ENCODE assay signal across 10 cellular contexts in genomic region chr1:1419363-1419811, GRCh38. TPM values are rescaled to one million over a fixed set of nuclear protein-coding genes. Genes with fewer than 3 reads are reported as not detected.
DNase-seq lines count a peak whose midpoint lies in the region; ATAC-seq and TF ChIP-seq lines count a peak whose summit lies in the region.
"Had no signal": no experiment of that assay in that cellular context is flagged by ENCODE, and none has a peak within 500 bp of the region (broad histone marks: within the 10 kb centered on the region; RNA-seq: fewer than 3 reads in every experiment).

No MANE protein-coding gene starts in this region.

- peaks cover 2% of the 10 kb centered on the region for H3K79me1 ChIP-seq in neuronal stem cell (ENCODE audit: low read depth, low read length)

- H3K27me3 ChIP-seq in breast epithelium (no peaks in the 10 kb centered on the region), fibroblast of lung (ENCODE audit: control insufficient read depth, insufficient read depth, low read length) (no peaks in the 10 kb centered on the region), neuronal stem cell (ENCODE audit: control insufficient read depth in 3 of 3, insufficient read depth in 3 of 3, low read depth in 1 of 3, low read length in 3 of 3) (peaks cover 0 to 3% (median 0%) of the 10 kb centered on the region in 3 experiments), aorta (ENCODE audit: control insufficient read depth in 1 of 2, insufficient read depth in 2 of 2, low read length in 1 of 2) (no peaks in the 10 kb centered on the region)

- peak overlapping the region; percentile 16 for H2BK120ac ChIP-seq in neuronal stem cell (ENCODE audit: low read depth, low read length)

- H3K14ac ChIP-seq in neuronal stem cell (ENCODE audit: low read length), result no peak overlapping the region

- H3K9ac ChIP-seq in fibroblast of lung (ENCODE audit: insufficient read depth, low read length) (peak overlapping the region; percentile 23), neuronal stem cell (ENCODE audit: low read depth, low read length, poor library complexity) (peak overlapping the region; percentile 86)

- H3K27me3 Mint-ChIP-seq in MCF 10A (ENCODE audit: insufficient read depth, unreplicated experiment), result no peaks in the 10 kb centered on the region

- H3K36me3 ChIP-seq in breast epithelium, result no peaks in the 10 kb centered on the region
- no peaks in the 10 kb centered on the region for H3K36me3 ChIP-seq in fibroblast of lung (ENCODE audit: control insufficient read depth, insufficient read depth, low read length)
- no peaks in the 10 kb centered on the region for H3K36me3 ChIP-seq in neuronal stem cell (replicated peaks in 1 of 2; ENCODE audit: control insufficient read depth in 2 of 2, insufficient read depth in 2 of 2, low read length in 2 of 2)
- no peaks in the 10 kb centered on the region for H3K36me3 ChIP-seq in aorta (ENCODE audit: control insufficient read depth in 1 of 2, insufficient read depth in 2 of 2, low read length in 1 of 2)

- H3K4me1 ChIP-seq in breast epithelium, result peaks cover 4 to 6% of the 10 kb centered on the region in 2 donors
- H3K4me1 ChIP-seq in fibroblast of lung (ENCODE audit: control insufficient read depth, extremely low read depth, insufficient read depth, low read length), result peaks cover 4% of the 10 kb centered on the region
- peaks cover 10 to 34% of the 10 kb centered on the region in 2 donors for H3K4me1 ChIP-seq in neuronal stem cell (ENCODE audit: control insufficient read depth in 2 of 2, insufficient read depth in 1 of 2, low read depth in 1 of 2, low read length in 2 of 2)
- H3K4me1 ChIP-seq in aorta (ENCODE audit: control insufficient read depth in 1 of 2, insufficient read depth in 2 of 2, low read length in 2 of 2), result no peaks in the 10 kb centered on the region

- H3K4me2 ChIP-seq in fibroblast of lung (ENCODE audit: extremely low read depth, insufficient read depth, low read length) (peak overlapping the region; percentile 25), neuronal stem cell (ENCODE audit: insufficient read depth, low read length, poor library complexity, severe bottlenecking) (peak overlapping the region; percentile 54)

- peak overlapping the region; percentile 66 for H3K4ac ChIP-seq in neuronal stem cell (ENCODE audit: low read length)

- peak overlapping the region; percentile 72 for H4K8ac ChIP-seq in neuronal stem cell (ENCODE audit: low read depth, low read length)

- H2BK12ac ChIP-seq in neuronal stem cell (ENCODE audit: low read length), result peak overlapping the region; percentile 90

- no peak for TF ChIP-seq CTCF in breast epithelium (IDR thresholded peaks at IDR 0.05)
- no peak for TF ChIP-seq CTCF in MCF 10A (IDR thresholded peaks at IDR 0.05; ENCODE audit: unreplicated experiment)
- TF ChIP-seq CTCF in fibroblast of lung (conservative IDR thresholded peaks at IDR 0.05 in 1 of 2, IDR thresholded peaks at IDR 0.05 in 1 of 2; ENCODE audit: low read depth in 1 of 2, low read length in 2 of 2), result no peak

- H2AFZ ChIP-seq in fibroblast of lung (ENCODE audit: low read length), result peak overlapping the region; percentile 49
- H2AFZ ChIP-seq in neuronal stem cell (ENCODE audit: low read length), result peak overlapping the region; percentile 79

- peak overlapping the region; percentile 97 for H2AK5ac ChIP-seq in neuronal stem cell (ENCODE audit: low read depth, low read length)

- no TSS peak for BruUV-seq in MCF 10A (replicated peaks; lab: Mats Ljungman, UMichigan)

- H3K9me3 Mint-ChIP-seq in MCF 10A (ENCODE audit: unreplicated experiment), result no peaks in the 10 kb centered on the region

- CTCF ChIA-PET in MCF 10A (lab: Yijun Ruan, JAX), result no interaction called here

- H4K91ac ChIP-seq in neuronal stem cell (ENCODE audit: low read depth, low read length, poor library complexity), result peak overlapping the region; percentile 85

- no peaks in the 10 kb centered on the region for H3K79me2 ChIP-seq in fibroblast of lung (ENCODE audit: control insufficient read depth, insufficient read depth, low read length)

- H3K4me3 ChIP-seq in breast epithelium (peak overlapping the region; percentile 37 to 75 (median 60)), fibroblast of lung (replicated peaks in 1 of 4; ENCODE audit: control extremely low read depth in 1 of 4, insufficient read depth in 1 of 4, low read depth in 3 of 4, low read length in 4 of 4) (peak overlapping the region in 1 of 4 experiments; percentile 27), neuronal stem cell (ENCODE audit: low read length in 2 of 2) (no peak overlapping the region), aorta (ENCODE audit: low read length in 2 of 2) (no peak overlapping the region)

- POLR2A ChIA-PET in MCF 10A (lab: Yijun Ruan, JAX), result no interaction called here

- H3K36me3 Mint-ChIP-seq in MCF 10A (ENCODE audit: insufficient read depth, unreplicated experiment), result no peaks in the 10 kb centered on the region

- ATAC-seq in aorta (ENCODE audit: low FRiP score), result peak; percentile 50
- no peak for ATAC-seq in HG03175 (IDR thresholded peaks at IDR 0.05; ENCODE audit: unreplicated experiment)

- H3K18ac ChIP-seq in neuronal stem cell (ENCODE audit: low read length), result peak overlapping the region; percentile 94

- H3K4me1 Mint-ChIP-seq in MCF 10A (ENCODE audit: insufficient read depth, unreplicated experiment), result no peaks in the 10 kb centered on the region

- H2BK15ac ChIP-seq in neuronal stem cell (ENCODE audit: low read length), result peak overlapping the region; percentile 62

- no peak for TF ChIP-seq POLR2A in breast epithelium (IDR thresholded peaks at IDR 0.05)

- H3K27ac Mint-ChIP-seq in MCF 10A (ENCODE audit: low read depth, unreplicated experiment), result no peak overlapping the region
- H3K27ac Mint-ChIP-seq: T-helper 17 cell had no signal

- no peaks in the 10 kb centered on the region for H4K20me1 ChIP-seq in fibroblast of lung (ENCODE audit: control insufficient read depth, extremely low read depth, insufficient read depth, low read length)

- peak overlapping the region; percentile 93 for H3K23ac ChIP-seq in neuronal stem cell (ENCODE audit: low read depth, low read length, poor library complexity)

- intact Hi-C loops in breast epithelium (cut with DNase I; ENCODE audit: low total_unique reads), result no loop called here
- intact Hi-C loops in MCF 10A (cut with micrococcal nuclease), result no loop called here
- intact Hi-C loops in aorta (cut with DNase I), result no loop called here

- H3K4me3 Mint-ChIP-seq in MCF 10A (ENCODE audit: unreplicated experiment), result no peak overlapping the region
- H3K4me3 Mint-ChIP-seq: T-helper 17 cell had no signal

- DNase-seq in breast epithelium (ENCODE audit: low spot score in 2 of 2), result no peak
- no peak for DNase-seq in MCF 10A (ENCODE audit: unreplicated experiment)
- no peak for DNase-seq in fibroblast of lung (ENCODE audit: low read depth in 2 of 2)
- no peak for DNase-seq in neuronal stem cell (ENCODE audit: low spot score)
- no peak for DNase-seq in aorta
- no peak for DNase-seq in DMS 273 treated with DMSO at 0.1 percent for 48 hours (lab: John Stamatoyannopoulos, UW)
- DNase-seq in NCI-H526 treated with DMSO at 0.1 percent for 48 hours (lab: John Stamatoyannopoulos, UW), result no peak
- DNase-seq: stimulated activated CD8-positive, alpha-beta memory T cell treated with anti-CD3 and anti-CD28 coated beads, Interleukin-4, amount 100 ng/mL, for 48 hours; T-helper 17 cell had no signal

- WGBS in neuronal stem cell (ENCODE audit: extremely low coverage in 2 of 2, insufficient read length in 2 of 2, insufficient replicate concordance in 1 of 2), 2 donors, result no CpG with 5 or more reads among the region's 21 CpGs
- WGBS in aorta, 2 donors, result 90 to 92% methylated on average over 21 of the region's 21 CpGs

- peak overlapping the region; percentile 90 for H2BK5ac ChIP-seq in neuronal stem cell (ENCODE audit: low read length)

- H3K27ac ChIP-seq in breast epithelium (peak overlapping the region; percentile 81 to 93), fibroblast of lung (ENCODE audit: insufficient read depth, low read length) (no peak overlapping the region), neuronal stem cell (replicated peaks; ENCODE audit: low read length) (no peak overlapping the region), aorta (ENCODE audit: low read depth in 1 of 2, low read length in 2 of 2) (no peak overlapping the region)

- H3K9me3 ChIP-seq in breast epithelium (no peaks in the 10 kb centered on the region), fibroblast of lung (ENCODE audit: control insufficient read depth, insufficient read depth, low read depth, low read length) (no peaks in the 10 kb centered on the region), neuronal stem cell (replicated peaks in 1 of 2; ENCODE audit: control insufficient read depth in 2 of 2, insufficient read depth in 1 of 2, low read depth in 1 of 2, low read length in 2 of 2) (no peaks in the 10 kb centered on the region), aorta (ENCODE audit: control insufficient read depth, low read length) (no peaks in the 10 kb centered on the region)

RNA-seq across cellular contexts. Expression of gene ANKRD65, which starts 1.7 kb away (rescaled TPM):
- 10 to 100 TPM; 10.2 to 16.0 (median 12.2) TPM for total RNA-seq in breast epithelium
- total RNA-seq in MCF 10A (2022), result 0.86 and 1.4 TPM in 2 replicates
- total RNA-seq in fibroblast of lung, result 1.3 and 2.0 TPM in 2 replicates
- polyA plus RNA-seq in fibroblast of lung, result 0.84 and 1.9 TPM in 2 replicates
- 0.86 and 2.9 TPM in 2 replicates for polyA plus RNA-seq in fibroblast of lung (2012)
- polyA minus RNA-seq in fibroblast of lung (ENCODE audit: low replicate concordance), result 1.4 TPM in 1 of 2 replicates, not detected in the other
- 2.0 TPM for polyA plus RNA-seq in neuronal stem cell (2013, experiment 1 of 2)
- 2.0 TPM for polyA plus RNA-seq in neuronal stem cell (2013, experiment 2 of 2)
- 1 to 10 TPM; 1.5 to 6.9 TPM for total RNA-seq in aorta
- polyA plus RNA-seq in aorta, result under 1 TPM in 1 of 2 donors, not detected in 1; 0.13 TPM
- total RNA-seq: T-helper 17 cell had no signal

RNA-seq across cellular contexts. Expression of gene MRPL20, which starts 12.3 kb away (rescaled TPM):
- total RNA-seq in breast epithelium, result 100 to 1,000 TPM; 127 to 149 (median 147) TPM
- total RNA-seq in MCF 10A (2022), result 131 and 137 TPM in 2 replicates
- total RNA-seq in fibroblast of lung, result 80.1 and 81.7 TPM in 2 replicates
- 150 and 188 TPM in 2 replicates for polyA plus RNA-seq in fibroblast of lung
- 155 and 217 TPM in 2 replicates for polyA plus RNA-seq in fibroblast of lung (2012)
- 27.3 and 44.5 TPM in 2 replicates for polyA minus RNA-seq in fibroblast of lung (ENCODE audit: low replicate concordance)
- polyA plus RNA-seq in neuronal stem cell (2013, experiment 1 of 2), result 132 TPM
- 135 TPM for polyA plus RNA-seq in neuronal stem cell (2013, experiment 2 of 2)
- total RNA-seq in aorta, result 10 to 100 TPM; 69.7 to 70.2 TPM
- 100 to 1,000 TPM; 144 to 184 TPM for polyA plus RNA-seq in aorta

RNA-seq across cellular contexts. Expression of gene VWA1, which starts 16.1 kb away (rescaled TPM):
- total RNA-seq in breast epithelium (10 to 100 TPM; 13.0 to 44.8 (median 35.7) TPM), MCF 10A (2022) (0.37 and 0.54 TPM in 2 replicates), fibroblast of lung (2.6 and 3.1 TPM in 2 replicates), aorta (10 to 100 TPM; 35.6 to 86.5 TPM)
- polyA plus RNA-seq in fibroblast of lung (1.7 and 2.5 TPM in 2 replicates), aorta (1 to 10 TPM in 1 of 2 donors, under 1 TPM in 1; 0.13 to 4.5 TPM)
- polyA plus RNA-seq in fibroblast of lung (2012), result 7.5 and 12.6 TPM in 2 replicates
- 1.1 and 3.7 TPM in 2 replicates for polyA minus RNA-seq in fibroblast of lung (ENCODE audit: low replicate concordance)
- 5.0 TPM for polyA plus RNA-seq in neuronal stem cell (2013, experiment 1 of 2)
- polyA plus RNA-seq in neuronal stem cell (2013, experiment 2 of 2), result 4.8 TPM
- total RNA-seq: T-helper 17 cell had no signal

RNA-seq across cellular contexts. Expression of gene CCNL2, which starts 20.3 kb away (rescaled TPM):
- total RNA-seq in breast epithelium, result 100 to 1,000 TPM; 170 to 325 (median 285) TPM
- 230 and 248 TPM in 2 replicates for total RNA-seq in MCF 10A (2022)
- total RNA-seq in fibroblast of lung, result 87.1 and 102 TPM in 2 replicates
- polyA plus RNA-seq in fibroblast of lung, result 70.5 and 116 TPM in 2 replicates
- polyA plus RNA-seq in fibroblast of lung (2012), result 51.7 and 70.2 TPM in 2 replicates
- polyA minus RNA-seq in fibroblast of lung (ENCODE audit: low replicate concordance), result 23.3 and 75.5 TPM in 2 replicates
- 91.8 TPM for polyA plus RNA-seq in neuronal stem cell (2013, experiment 1 of 2)
- 90.5 TPM for polyA plus RNA-seq in neuronal stem cell (2013, experiment 2 of 2)
- total RNA-seq in aorta, result 100 to 1,000 TPM; 153 to 246 TPM
- 100 to 1,000 TPM in 1 of 2 donors, 10 to 100 TPM in 1; 34.6 to 409 TPM for polyA plus RNA-seq in aorta

RNA-seq across cellular contexts. Expression of gene ATAD3C, which starts 30.1 kb away (rescaled TPM):
- total RNA-seq in breast epithelium, result 1 to 10 TPM; 1.9 to 8.5 (median 4.3) TPM
- total RNA-seq in MCF 10A (2022), result 0.27 and 2.0 TPM in 2 replicates
- total RNA-seq in fibroblast of lung, result under 0.01 and 0.17 TPM in 2 replicates
- not detected in 2 replicates for polyA plus RNA-seq in fibroblast of lung
- 0.08 TPM in 1 of 2 replicates, not detected in the other for polyA plus RNA-seq in fibroblast of lung (2012)
- polyA minus RNA-seq in fibroblast of lung (ENCODE audit: low replicate concordance), result not detected in 2 replicates
- polyA plus RNA-seq in neuronal stem cell (2013, experiment 1 of 2), result 0.45 TPM
- polyA plus RNA-seq in neuronal stem cell (2013, experiment 2 of 2), result 0.42 TPM
- total RNA-seq in aorta, result 1 to 10 TPM in 1 of 2 donors, under 1 TPM in 1; 0.42 to 5.5 TPM
- polyA plus RNA-seq in aorta, result under 1 TPM in 1 of 2 donors, not detected in 1; 0.08 TPM

Comparison
In these comparisons a context has a peak if more than half of its experiments do, and no peak if none do; other contexts are left out.
1. H3K27ac ChIP-seq: peak in breast epithelium (2 of 2); none in fibroblast of lung (single experiment), neuronal stem cell (single experiment) and aorta (0 of 2).
2. H3K4me3 ChIP-seq: peak in breast epithelium (3 of 3); none in neuronal stem cell (0 of 2) and aorta (0 of 2).